ENCODE assay signal across 8 cellular contexts in genomic region chr1:3283849-3284248, GRCh38.
DNase-seq lines count a peak whose midpoint lies in the region; ATAC-seq and TF ChIP-seq lines count a peak whose summit lies in the region.

No MANE protein-coding gene starts in this region.

- H3K9ac ChIP-seq in DND-41 (ENCODE audit: low read depth, low read length) = no peak overlapping the region
- no peak overlapping the region for H3K9ac ChIP-seq in MM.1S (ENCODE audit: low read length)

- no peak overlapping the region for H3K4me3 Mint-ChIP-seq in osteocyte (ENCODE audit: unreplicated experiment)

- DNase-seq in DND-41 (no peak), MM.1S (no peak), esophagus squamous epithelium (lab: John Stamatoyannopoulos, UW) (no peak), osteocyte (ENCODE audit: extremely low spot score, unreplicated experiment) (no peak)
- no peak for DNase-seq in stimulated activated CD4-positive, alpha-beta T cell treated with anti-CD3 and anti-CD28 coated beads, Interleukin-4, amount 100 ng/mL, for 4 hours

- no peak overlapping the region for H3K27ac Mint-ChIP-seq in osteocyte (ENCODE audit: unreplicated experiment)

- H3K4me2 ChIP-seq in DND-41 (ENCODE audit: insufficient read depth, low read length) = no peak overlapping the region
- no peak overlapping the region for H3K4me2 ChIP-seq in MM.1S (ENCODE audit: low read depth, low read length)

- H3K36me3 ChIP-seq in DND-41 (ENCODE audit: insufficient read depth, low read length) (no peaks in the 10 kb centered on the region), MM.1S (replicated peaks; ENCODE audit: insufficient read depth, low read length) (no peaks in the 10 kb centered on the region), esophagus squamous epithelium (no peaks in the 10 kb centered on the region)

- peak; percentile 14 for TF ChIP-seq CTCF in DND-41 (IDR thresholded peaks at IDR 0.05; ENCODE audit: borderline replicate concordance, extremely low read depth, low read length, poor library complexity, severe bottlenecking)
- peak; percentile 52 for TF ChIP-seq CTCF in MM.1S (IDR thresholded peaks at IDR 0.05; ENCODE audit: low read length)
- TF ChIP-seq CTCF in esophagus squamous epithelium (IDR thresholded peaks at IDR 0.05) = peak in 5 of 6 experiments; percentile 19 to 45 (median 40)
- TF ChIP-seq CTCF in osteocyte (IDR thresholded peaks at IDR 0.05) = peak; percentile 66

- H3K9me3 ChIP-seq in DND-41 (ENCODE audit: insufficient read depth, low read length, severe bottlenecking) = no peaks in the 10 kb centered on the region
- H3K9me3 ChIP-seq in MM.1S (replicated peaks; ENCODE audit: insufficient read depth, low read length) = no peaks in the 10 kb centered on the region
- H3K9me3 ChIP-seq in esophagus squamous epithelium = no peaks in the 10 kb centered on the region

- H3K79me2 ChIP-seq in DND-41 (ENCODE audit: insufficient read depth, low read length) = no peaks in the 10 kb centered on the region
- H3K79me2 ChIP-seq in MM.1S (ENCODE audit: low read length) = no peaks in the 10 kb centered on the region

- peaks cover 2% of the 10 kb centered on the region for H3K4me1 Mint-ChIP-seq in osteocyte (ENCODE audit: unreplicated experiment)

- ATAC-seq in DND-41 (ENCODE audit: insufficient read depth, low read depth) (no peak), GM18861 (IDR thresholded peaks at IDR 0.05; ENCODE audit: unreplicated experiment) (no peak), HG03135 (IDR thresholded peaks at IDR 0.05; ENCODE audit: unreplicated experiment) (no peak), GM21576 (IDR thresholded peaks at IDR 0.05; ENCODE audit: unreplicated experiment) (no peak)

- H4K20me1 ChIP-seq in DND-41 (ENCODE audit: insufficient read depth, low read length) (peaks cover 5% of the 10 kb centered on the region; the same call in 1 of the 2 replicates), MM.1S (ENCODE audit: insufficient read depth, low read length) (no peaks in the 10 kb centered on the region)

- H3K4me3 ChIP-seq in DND-41 (ENCODE audit: low read depth in 1 of 2, low read length in 2 of 2) = no peak overlapping the region
- H3K4me3 ChIP-seq in MM.1S (ENCODE audit: low read length) = no peak overlapping the region
- H3K4me3 ChIP-seq in esophagus squamous epithelium = no peak overlapping the region

- H2AFZ ChIP-seq in DND-41 (ENCODE audit: low read depth, low read length) (no peak overlapping the region), MM.1S (ENCODE audit: low read length) (no peak overlapping the region)

- intact Hi-C loops in esophagus squamous epithelium (cut with DNase I) = no loop called here

- H3K9me2 ChIP-seq in MM.1S (replicated peaks; ENCODE audit: insufficient read depth, low read length) = no peaks in the 10 kb centered on the region

- H3K9me3 Mint-ChIP-seq in osteocyte (ENCODE audit: unreplicated experiment) = no peaks in the 10 kb centered on the region

- peaks cover 5% of the 10 kb centered on the region for H3K27me3 Mint-ChIP-seq in osteocyte (ENCODE audit: unreplicated experiment)

- H3K27me3 ChIP-seq in DND-41 (ENCODE audit: insufficient read depth, low read length, poor library complexity) = no peaks in the 10 kb centered on the region
- H3K27me3 ChIP-seq in MM.1S (replicated peaks; ENCODE audit: insufficient read depth, low read length) = peaks cover 95% of the 10 kb centered on the region
- H3K27me3 ChIP-seq in esophagus squamous epithelium = peaks cover 0 to 77% (median 0%) of the 10 kb centered on the region in 4 donors

- no peak for TF ChIP-seq POLR2A in esophagus squamous epithelium (IDR thresholded peaks at IDR 0.05)

- H3K4me1 ChIP-seq in DND-41 (ENCODE audit: insufficient read depth, low read length) (no peaks in the 10 kb centered on the region), MM.1S (ENCODE audit: low read length) (no peaks in the 10 kb centered on the region), esophagus squamous epithelium (no peaks in the 10 kb centered on the region)

- H3K36me3 Mint-ChIP-seq in osteocyte (ENCODE audit: unreplicated experiment) = no peaks in the 10 kb centered on the region

- 43% methylated on average over 1 of the region's 22 CpGs; no CpG with 5 or more reads in 1 of the 2 donors for WGBS in esophagus squamous epithelium, 2 donors

- no peak overlapping the region for H3K27ac ChIP-seq in DND-41 (ENCODE audit: low read length)
- H3K27ac ChIP-seq in MM.1S (ENCODE audit: low read length) = no peak overlapping the region
- no peak overlapping the region for H3K27ac ChIP-seq in esophagus squamous epithelium

- H3F3A ChIP-seq in MM.1S (ENCODE audit: insufficient read depth, low read length) = no peaks in the 10 kb centered on the region

Comparison
In these comparisons a context has a peak if more than half of its experiments do, and no peak if none do; other contexts are left out.
1. CTCF ChIP-seq: peak in every context shown above with its lines; median percentile 66 in osteocyte; 52 in MM.1S; 40 in esophagus squamous epithelium; 14 in DND-41.